Comparison of ENCODE assay signal across 1 cellular context in the genomic region with DNA sequence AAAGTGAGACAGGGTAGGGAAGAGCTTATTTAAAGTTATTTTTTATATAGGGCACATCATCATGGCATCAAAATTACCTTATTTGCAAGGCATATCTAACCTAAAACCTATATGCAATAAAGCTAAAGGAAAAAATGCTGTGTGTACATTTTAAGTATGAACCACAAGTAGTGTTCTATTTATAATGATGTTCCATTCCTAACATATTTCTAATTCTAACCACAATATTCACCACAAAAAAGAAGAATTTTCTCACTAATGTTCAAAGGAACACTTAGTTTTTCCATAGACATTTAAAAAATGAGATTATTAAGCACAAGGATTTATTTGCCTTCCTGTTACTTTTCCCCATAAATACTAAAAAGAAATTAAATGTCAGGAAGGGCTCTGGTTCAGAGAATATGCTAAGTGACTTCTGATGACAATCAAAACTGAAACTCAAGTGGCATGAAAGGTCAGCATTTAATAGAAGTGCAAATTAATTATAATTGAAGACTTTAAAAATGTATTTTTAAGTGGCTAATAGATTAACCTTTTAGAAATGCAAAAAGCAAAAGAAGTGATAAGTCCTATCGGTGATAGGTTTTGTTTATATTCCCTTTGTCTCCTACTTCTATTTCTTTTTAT.
TF ChIP-seq lines count a peak whose summit lies in the region.

No MANE protein-coding gene starts in this region.

TF ChIP-seq in SK-N-SH, 30 proteins besides CTCF, POLR2A, EP300 and RAD21 (continued from another document):
- TF ChIP-seq, protein P1, sequence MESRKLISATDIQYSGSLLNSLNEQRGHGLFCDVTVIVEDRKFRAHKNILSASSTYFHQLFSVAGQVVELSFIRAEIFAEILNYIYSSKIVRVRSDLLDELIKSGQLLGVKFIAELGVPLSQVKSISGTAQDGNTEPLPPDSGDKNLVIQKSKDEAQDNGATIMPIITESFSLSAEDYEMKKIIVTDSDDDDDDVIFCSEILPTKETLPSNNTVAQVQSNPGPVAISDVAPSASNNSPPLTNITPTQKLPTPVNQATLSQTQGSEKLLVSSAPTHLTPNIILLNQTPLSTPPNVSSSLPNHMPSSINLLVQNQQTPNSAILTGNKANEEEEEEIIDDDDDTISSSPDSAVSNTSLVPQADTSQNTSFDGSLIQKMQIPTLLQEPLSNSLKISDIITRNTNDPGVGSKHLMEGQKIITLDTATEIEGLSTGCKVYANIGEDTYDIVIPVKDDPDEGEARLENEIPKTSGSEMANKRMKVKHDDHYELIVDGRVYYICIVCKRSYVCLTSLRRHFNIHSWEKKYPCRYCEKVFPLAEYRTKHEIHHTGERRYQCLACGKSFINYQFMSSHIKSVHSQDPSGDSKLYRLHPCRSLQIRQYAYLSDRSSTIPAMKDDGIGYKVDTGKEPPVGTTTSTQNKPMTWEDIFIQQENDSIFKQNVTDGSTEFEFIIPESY (IDR thresholded peaks at IDR 0.05; ENCODE audit: borderline replicate concordance, low read depth), result no peak
- no peak for TF ChIP-seq RXRA (IDR thresholded peaks at IDR 0.05; ENCODE audit: borderline replicate concordance, low read depth)
- no peak for TF ChIP-seq EZH2phosphoT487 (IDR thresholded peaks at IDR 0.05; ENCODE audit: borderline replicate concordance, low read depth)
- TF ChIP-seq FOXJ3 (CRISPR knock-in tag; IDR thresholded peaks at IDR 0.05), result no peak
- TF ChIP-seq ELF1 (IDR thresholded peaks at IDR 0.05), result no peak
- no peak for TF ChIP-seq SMC3 (IDR thresholded peaks at IDR 0.05; ENCODE audit: low read depth, low read length)
- no peak for TF ChIP-seq SIN3A (IDR thresholded peaks at IDR 0.05; ENCODE audit: borderline replicate concordance, low read depth, low read length)
